Comparison of ENCODE assay signal across 10 cellular contexts in the genomic region with DNA sequence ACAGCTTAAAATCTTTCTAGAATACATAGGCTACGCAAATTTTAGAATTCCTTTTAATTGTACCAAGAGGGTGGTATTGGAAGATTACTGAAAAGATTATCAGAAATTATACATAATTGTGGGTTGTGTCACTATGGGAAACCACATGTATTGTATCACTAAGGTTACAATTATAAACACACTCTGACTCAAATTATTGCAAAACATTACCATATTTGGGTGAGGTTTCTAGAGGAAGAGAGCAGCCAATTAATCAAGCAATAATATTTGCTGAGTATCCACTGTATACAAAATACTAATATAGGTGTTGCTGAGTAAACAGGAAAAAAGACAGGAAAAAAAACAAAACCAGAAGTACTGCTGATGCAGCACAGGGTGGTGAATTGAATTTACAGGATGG.
A peak's percentile ranks its signal among the peaks of the same experiment; 100 is the strongest.
DNase-seq lines count a peak whose midpoint lies in the region; ATAC-seq and TF ChIP-seq lines count a peak whose summit lies in the region.
"Had no signal": no experiment of that assay in that cellular context is flagged by ENCODE, and none has a peak within 500 bp of the region (broad histone marks: within the 10 kb centered on the region; RNA-seq: fewer than 3 reads in every experiment).

No MANE protein-coding gene starts in this region.

- no peaks in the 10 kb centered on the region for H3K36me3 ChIP-seq in adipocyte (ENCODE audit: control insufficient read depth, insufficient read depth, low read length, severe bottlenecking)

- in situ Hi-C loops in ACHN (cut with HindIII; ENCODE audit: low pct_ligation_motif_present, low pct_unique_long_range_greater_than_20kb, low sequenced_read_pairs): no loop called here

- TF ChIP-seq CTCF in GM20000 (IDR thresholded peaks at IDR 0.05; ENCODE audit: extremely low read depth, missing control alignments): no peak

- no peaks in the 10 kb centered on the region for H3K27me3 ChIP-seq in adipocyte (replicated peaks; ENCODE audit: control insufficient read depth, insufficient read depth, low read length)

- DNase-seq in CD1c-positive myeloid dendritic cell (ENCODE audit: extremely low spot score) (peak; percentile 81), MV-4-11 (lab: John Stamatoyannopoulos, UW) (peak; percentile 84), adipocyte (ENCODE audit: low read depth) (peak; percentile 78), kidney glomerular epithelial cell (lab: John Stamatoyannopoulos, UW) (peak; percentile 30), NCI-H1694 (lab: John Stamatoyannopoulos, UW) (no peak), GM20000 (ENCODE audit: low spot score) (no peak), ACHN (no peak)
- DNase-seq: DMS79 treated with DMSO at 0.1 percent for 48 hours had no signal

- no peaks in the 10 kb centered on the region for H3K9me3 ChIP-seq in adipocyte (ENCODE audit: control insufficient read depth, low read length)

- no peak for ATAC-seq in HG02885 (IDR thresholded peaks at IDR 0.05; ENCODE audit: poor library complexity, unreplicated experiment)
- ATAC-seq: sciatic nerve had no signal

- no peak overlapping the region for H3K4me3 ChIP-seq in adipocyte (ENCODE audit: low read length)

- H3K9ac ChIP-seq in adipocyte (ENCODE audit: low read length): no peak overlapping the region

- H3K4me1 ChIP-seq in adipocyte (ENCODE audit: control insufficient read depth, insufficient read depth, low read length): peaks cover 14% of the 10 kb centered on the region

Comparison
In these comparisons a context has a peak if more than half of its experiments do, and no peak if none do; other contexts are left out.
1. DNase-seq: peak in CD1c-positive myeloid dendritic cell (single experiment), MV-4-11 (single experiment), adipocyte (single experiment) and kidney glomerular epithelial cell (single experiment); none in NCI-H1694 (single experiment), GM20000 (single experiment) and ACHN (single experiment).